18 cellular contexts compared by ENCODE assay signal in the genomic region with DNA sequence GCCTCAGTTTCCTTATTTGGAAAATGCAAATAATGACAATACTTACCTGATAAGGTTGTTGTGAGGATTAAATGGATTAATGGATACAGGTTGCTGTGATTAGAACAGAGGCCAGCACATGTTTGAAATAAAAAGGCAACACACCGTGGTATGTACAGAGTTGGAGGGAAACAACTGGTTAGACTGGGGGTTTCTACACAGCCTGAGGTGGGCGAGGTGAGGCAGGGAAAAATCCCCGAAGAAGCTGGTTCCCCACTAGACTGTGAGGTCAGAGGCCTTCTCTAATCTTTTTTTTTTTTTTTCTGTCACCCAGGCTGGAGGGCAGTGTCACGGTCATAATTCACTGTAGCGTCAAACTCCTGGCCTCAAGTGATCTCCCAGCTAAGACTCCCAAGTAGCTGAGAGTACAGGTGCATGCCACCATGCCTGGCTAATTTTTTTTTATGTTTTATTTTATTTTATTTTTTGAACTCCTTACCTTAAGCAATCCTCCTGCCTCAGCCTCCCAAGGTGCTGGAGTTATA. TPM values are rescaled to one million over a fixed set of nuclear protein-coding genes. Genes with fewer than 3 reads are reported as not detected.
A peak's percentile ranks its signal among the peaks of the same experiment; 100 is the strongest.
DNase-seq lines count a peak whose midpoint lies in the region; ATAC-seq and TF ChIP-seq lines count a peak whose summit lies in the region.
"Had no signal": no experiment of that assay in that cellular context is flagged by ENCODE, and none has a peak within 500 bp of the region (broad histone marks: within the 10 kb centered on the region; RNA-seq: fewer than 3 reads in every experiment).

No MANE protein-coding gene starts in this region.

- no peak for TF ChIP-seq CTCF in SK-N-SH (IDR thresholded peaks at IDR 0.05)
- no peak for TF ChIP-seq CTCF in nephron progenitor cell (IDR thresholded peaks at IDR 0.05)
- TF ChIP-seq CTCF in ovary (IDR thresholded peaks at IDR 0.05) = no peak

- H3F3A ChIP-seq in SK-N-SH (replicated peaks; ENCODE audit: insufficient read depth) = peaks cover 4% of the 10 kb centered on the region

- no peaks in the 10 kb centered on the region for H3K27me3 Mint-ChIP-seq in activated T-helper 17 cell treated with anti-CD3 and anti-CD28 coated beads, Interleukin-2, amount 50 U/mL, for 72 hours
- H3K27me3 Mint-ChIP-seq in nephron progenitor cell (ENCODE audit: low read depth, poor library complexity) = peaks cover 23% of the 10 kb centered on the region

- peaks cover 39% of the 10 kb centered on the region for H3K79me2 ChIP-seq in SK-N-SH (ENCODE audit: insufficient read depth)
- H3K79me2 ChIP-seq in Karpas-422 (ENCODE audit: low read length) = peaks cover 62% of the 10 kb centered on the region

- H3K9ac ChIP-seq in SK-N-SH (no peak overlapping the region), Karpas-422 (ENCODE audit: low read length) (peak overlapping the region; percentile 80)

- H3K4me3 ChIP-seq in SK-N-SH (ENCODE audit: low read depth in 2 of 2, low read length in 1 of 2) = peak overlapping the region in 1 of 2 experiments; percentile 72; a peak in 2 of 4 replicates
- H3K4me3 ChIP-seq in Karpas-422 (ENCODE audit: low read length) = peak overlapping the region; percentile 77
- no peak overlapping the region for H3K4me3 ChIP-seq in ovary

- peaks cover 16 to 27% of the 10 kb centered on the region in 2 experiments for H3K4me1 ChIP-seq in SK-N-SH (ENCODE audit: control insufficient read depth in 1 of 2, insufficient read depth in 2 of 2, low read depth in 1 of 2, low read length in 1 of 2)
- H3K4me1 ChIP-seq in Karpas-422 (ENCODE audit: low read length) = peaks cover 35% of the 10 kb centered on the region
- H3K4me1 ChIP-seq in ovary (ENCODE audit: insufficient read depth) = peaks cover 11% of the 10 kb centered on the region

- no peak for ATAC-seq in SK-N-SH treated with all-trans-retinoic acid at 6 μM for 48 hours
- no peak for ATAC-seq in activated T-helper 17 cell treated with anti-CD3 and anti-CD28 coated beads, Interleukin-2, amount 50 U/mL, for 72 hours (replicated peaks)
- no peak for ATAC-seq in GM19463 (IDR thresholded peaks at IDR 0.05; ENCODE audit: unreplicated experiment)
- ATAC-seq: gastroesophageal sphincter had no signal

- H3K9me3 ChIP-seq in SK-N-SH = no peaks in the 10 kb centered on the region
- no peaks in the 10 kb centered on the region for H3K9me3 ChIP-seq in Karpas-422 (ENCODE audit: low read length)
- H3K9me3 ChIP-seq in ovary = no peaks in the 10 kb centered on the region
- H3K9me3 ChIP-seq: ascending aorta, gastroesophageal sphincter, upper lobe of right lung had no signal

- no peak for TF ChIP-seq RAD21 in SK-N-SH (IDR thresholded peaks at IDR 0.05; ENCODE audit: low read length)

- H3K4me2 ChIP-seq in SK-N-SH = peak overlapping the region; percentile 95
- H3K4me2 ChIP-seq in Karpas-422 (ENCODE audit: low read depth, low read length, poor library complexity, severe bottlenecking) = peak overlapping the region; percentile 90

- peaks cover 37% of the 10 kb centered on the region for H3K36me3 Mint-ChIP-seq in activated T-helper 17 cell treated with anti-CD3 and anti-CD28 coated beads, Interleukin-2, amount 50 U/mL, for 72 hours (ENCODE audit: low read depth)
- peaks cover 27% of the 10 kb centered on the region for H3K36me3 Mint-ChIP-seq in nephron progenitor cell (ENCODE audit: low read depth)

- no peak for TF ChIP-seq POLR2A in ovary (IDR thresholded peaks at IDR 0.05)

- H2AFZ ChIP-seq in SK-N-SH (ENCODE audit: low read depth) (0 out of 2 replicates have a peak overlapping the region, but pooled peaks have one; percentile 93), Karpas-422 (ENCODE audit: low read length) (no peak overlapping the region)

- POLR2A ChIA-PET in SK-N-SH (lab: Yijun Ruan, JAX) = interaction anchor here (2.4 kb wide), 1 partner anchor 16 kb away, joined by 16 read pairs; no protein-coding TSS in a partner anchor

- H3K9me2 ChIP-seq in SK-N-SH = no peaks in the 10 kb centered on the region
- no peaks in the 10 kb centered on the region for H3K9me2 ChIP-seq in Karpas-422 (replicated peaks; ENCODE audit: insufficient read depth, low read length)

- H3K27me3 ChIP-seq in SK-N-SH (ENCODE audit: insufficient read depth) = no peaks in the 10 kb centered on the region; the same call in 1 of the 2 replicates
- H3K27me3 ChIP-seq in Karpas-422 (ENCODE audit: low read length) = no peaks in the 10 kb centered on the region
- H3K27me3 ChIP-seq in ovary = no peaks in the 10 kb centered on the region
- H3K27me3 ChIP-seq: ascending aorta, gastroesophageal sphincter, upper lobe of right lung had no signal

- peak overlapping the region; percentile 89 for H3K27ac Mint-ChIP-seq in activated T-helper 17 cell treated with anti-CD3 and anti-CD28 coated beads, Interleukin-2, amount 50 U/mL, for 72 hours
- no peak overlapping the region for H3K27ac Mint-ChIP-seq in nephron progenitor cell

- intact Hi-C loops in ovary (cut with DNase I) = no loop called here

- peaks cover 15% of the 10 kb centered on the region for H3K4me1 Mint-ChIP-seq in activated T-helper 17 cell treated with anti-CD3 and anti-CD28 coated beads, Interleukin-2, amount 50 U/mL, for 72 hours
- H3K4me1 Mint-ChIP-seq in nephron progenitor cell = peaks cover 35% of the 10 kb centered on the region

- TF ChIP-seq EP300 in SK-N-SH (IDR thresholded peaks at IDR 0.05; ENCODE audit: borderline replicate concordance in 1 of 2, low read depth in 1 of 2, low read length in 1 of 2) (no peak), ovary (IDR thresholded peaks at IDR 0.05) (no peak)

- H3K9me3 Mint-ChIP-seq in activated T-helper 17 cell treated with anti-CD3 and anti-CD28 coated beads, Interleukin-2, amount 50 U/mL, for 72 hours = no peaks in the 10 kb centered on the region
- peaks cover 24% of the 10 kb centered on the region for H3K9me3 Mint-ChIP-seq in nephron progenitor cell

- WGBS in SK-N-SH (ENCODE audit: low lambda C conversion rate) = 94% methylated on average over 5 of the region's 5 CpGs
- WGBS in ovary, 3 donors = 85 to 88% (median 85%) methylated on average over 5 of the region's 5 CpGs

- peak overlapping the region; percentile 82 for H3K4me3 Mint-ChIP-seq in activated T-helper 17 cell treated with anti-CD3 and anti-CD28 coated beads, Interleukin-2, amount 50 U/mL, for 72 hours
- peak overlapping the region; percentile 86 for H3K4me3 Mint-ChIP-seq in nephron progenitor cell

- H3K27ac ChIP-seq in SK-N-SH (ENCODE audit: low read depth in 2 of 2, low read length in 1 of 2) = no peak overlapping the region
- H3K27ac ChIP-seq in Karpas-422 (ENCODE audit: low read length) = no peak overlapping the region
- no peak overlapping the region for H3K27ac ChIP-seq in ovary
- H3K27ac ChIP-seq: 22Rv1 had no signal

- CTCF ChIA-PET in SK-N-SH (lab: Yijun Ruan, JAX) = interaction anchor here (0.5 to 11.5 kb wide), 11 partner anchors 8 to 336 kb away, joined by 3 to 189 read pairs (median 4); a partner anchor contains a TSS

- no peak for DNase-seq in SK-N-SH
- DNase-seq in Karpas-422 = no peak
- no peak for DNase-seq in nephron progenitor cell
- DNase-seq in amniotic stem cell (lab: John Stamatoyannopoulos, UW) = no peak
- DNase-seq in ovary = no peak
- DNase-seq: activated CD4-positive, alpha-beta T cell treated with anti-CD3 and anti-CD28 coated beads, Interleukin-2, amount 50 U/mL, for 4 hours; DMS153; effector CD4-positive, alpha-beta T cell; GOT3; islet precursor cell; small intestine; upper lobe of right lung had no signal

- H3K36me3 ChIP-seq in SK-N-SH (replicated peaks in 1 of 2; ENCODE audit: control insufficient read depth in 1 of 2, insufficient read depth in 2 of 2, low read length in 1 of 2) = peaks cover 12 to 26% of the 10 kb centered on the region in 2 experiments
- H3K36me3 ChIP-seq in Karpas-422 (ENCODE audit: insufficient read depth, low read length) = peaks cover 10% of the 10 kb centered on the region; the same call in 1 of the 2 replicates
- no peaks in the 10 kb centered on the region for H3K36me3 ChIP-seq in ovary
- H3K36me3 ChIP-seq: ascending aorta, upper lobe of right lung had no signal

- H4K20me1 ChIP-seq in SK-N-SH (ENCODE audit: insufficient read depth) (peaks cover 26% of the 10 kb centered on the region), Karpas-422 (ENCODE audit: insufficient read depth, low read depth, low read length) (no peaks in the 10 kb centered on the region)

TF ChIP-seq in SK-N-SH, 30 proteins besides CTCF, POLR2A, EP300 and RAD21 (continues in another document):
- TF ChIP-seq, protein P1, sequence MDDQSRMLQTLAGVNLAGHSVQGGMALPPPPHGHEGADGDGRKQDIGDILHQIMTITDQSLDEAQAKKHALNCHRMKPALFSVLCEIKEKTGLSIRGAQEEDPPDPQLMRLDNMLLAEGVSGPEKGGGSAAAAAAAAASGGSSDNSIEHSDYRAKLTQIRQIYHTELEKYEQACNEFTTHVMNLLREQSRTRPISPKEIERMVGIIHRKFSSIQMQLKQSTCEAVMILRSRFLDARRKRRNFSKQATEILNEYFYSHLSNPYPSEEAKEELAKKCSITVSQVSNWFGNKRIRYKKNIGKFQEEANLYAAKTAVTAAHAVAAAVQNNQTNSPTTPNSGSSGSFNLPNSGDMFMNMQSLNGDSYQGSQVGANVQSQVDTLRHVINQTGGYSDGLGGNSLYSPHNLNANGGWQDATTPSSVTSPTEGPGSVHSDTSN (IDR thresholded peaks at IDR 0.05) = no peak
- no peak for TF ChIP-seq SMC3 (IDR thresholded peaks at IDR 0.05; ENCODE audit: low read depth, low read length)

RNA-seq across cellular contexts. Expression of a gene that starts 1.2 kb away (rescaled TPM):
- polyA plus RNA-seq in SK-N-SH (2012; rRNA removed) (15.3 and 19.7 TPM in 2 replicates), ovary (10 to 100 TPM in 1 of 2 donors, 1 to 10 TPM in 1; 9.9 to 13.6 TPM)
- 18.9 and 19.2 TPM in 2 replicates for polyA plus RNA-seq in SK-N-SH (2012; cell fraction: cytosol; rRNA removed)
- polyA plus RNA-seq in SK-N-SH (2012; cell fraction: nucleus; rRNA removed) = 28.1 and 36.0 TPM in 2 replicates
- total RNA-seq in Karpas-422 (2014; rRNA removed; shearing (Covaris generic); ENCODE audit: low replicate concordance) = 11.5 and 14.6 TPM in 2 replicates
- 1 to 10 TPM; 5.8 to 8.6 TPM for total RNA-seq in activated T-helper 17 cell treated with anti-CD3 and anti-CD28 coated beads, Interleukin-2, amount 50 U/mL, for 72 hours
- total RNA-seq in ovary = 10 to 100 TPM; 10.5 to 19.6 (median 17.7) TPM
